8 cellular contexts compared by ENCODE assay signal in genomic region chr15:63466378-63467192, GRCh38. TPM values are rescaled to one million over a fixed set of nuclear protein-coding genes. Genes with fewer than 3 reads are reported as not detected.
DNase-seq lines count a peak whose midpoint lies in the region; ATAC-seq and TF ChIP-seq lines count a peak whose summit lies in the region.

No MANE protein-coding gene starts in this region.

- H3K27ac ChIP-seq in heart left ventricle, result no peak overlapping the region

- POLR2A ChIA-PET in activated naive CD8-positive, alpha-beta T cell treated with anti-CD3 and anti-CD28 coated beads, Interleukin-2, amount 10 ng/mL, durations not matched to agents 7 days and 5 days (lab: Charles Lee), result interaction anchor here (0.6 to 1.3 kb wide), 4 partner anchors 32 to 364 kb away, joined by 3 to 7 read pairs (median 4); no protein-coding TSS in a partner anchor

- H3K9me3 ChIP-seq in heart left ventricle, result no peaks in the 10 kb centered on the region

- no peaks in the 10 kb centered on the region for H3K36me3 ChIP-seq in heart left ventricle

- WGBS in heart left ventricle, 4 donors, result 22 to 28% (median 25%) methylated on average over 8 of the region's 8 CpGs

- peaks cover 11% of the 10 kb centered on the region for H3K27me3 Mint-ChIP-seq in activated naive CD8-positive, alpha-beta T cell treated with anti-CD3 and anti-CD28 coated beads, Interleukin-2, amount 10 ng/mL, durations not matched to agents 7 days and 5 days

- TF ChIP-seq POLR2A in heart left ventricle (IDR thresholded peaks at IDR 0.05), result no peak

- ATAC-seq in GM18858 (IDR thresholded peaks at IDR 0.05; ENCODE audit: unreplicated experiment) (peak; percentile 42), heart left ventricle (peak; percentile 44 to 85 (median 82)), HG03095 (IDR thresholded peaks at IDR 0.05; ENCODE audit: unreplicated experiment) (no peak)
- peak; percentile 88 for ATAC-seq in activated naive CD8-positive, alpha-beta T cell treated with anti-CD3 and anti-CD28 coated beads, Interleukin-2, amount 10 ng/mL, durations not matched to agents 7 days and 5 days (ENCODE audit: low read depth)

- DNase-seq in AML-193 (lab: John Stamatoyannopoulos, UW) (peak; percentile 55 to 67), Kasumi-1 (lab: John Stamatoyannopoulos, UW) (peak; percentile 63 to 88), RKO (ENCODE audit: low spot score) (peak; percentile 70), heart left ventricle (peak in 2 of 5 donors; percentile 25 to 32), retinal pigment epithelial cell (ENCODE audit: low read depth) (no peak)
- DNase-seq in activated naive CD8-positive, alpha-beta T cell treated with anti-CD3 and anti-CD28 coated beads, Interleukin-2, amount 10 ng/mL, durations not matched to agents 7 days and 5 days, result peak; percentile 48

- H3K27me3 ChIP-seq in heart left ventricle, result no peaks in the 10 kb centered on the region

- no peak overlapping the region for H3K27ac Mint-ChIP-seq in activated naive CD8-positive, alpha-beta T cell treated with anti-CD3 and anti-CD28 coated beads, Interleukin-2, amount 10 ng/mL, durations not matched to agents 7 days and 5 days

- peak; percentile 46 to 71 (median 59) for TF ChIP-seq CTCF in heart left ventricle (IDR thresholded peaks at IDR 0.05)
- peak; percentile 68 for TF ChIP-seq CTCF in retinal pigment epithelial cell (conservative IDR thresholded peaks at IDR 0.05; ENCODE audit: low read depth, low read length)

- H3K4me3 ChIP-seq in heart left ventricle (no peak overlapping the region), retinal pigment epithelial cell (ENCODE audit: low read length) (no peak overlapping the region)

- H3K36me3 Mint-ChIP-seq in activated naive CD8-positive, alpha-beta T cell treated with anti-CD3 and anti-CD28 coated beads, Interleukin-2, amount 10 ng/mL, durations not matched to agents 7 days and 5 days, result no peaks in the 10 kb centered on the region

- intact Hi-C loops in heart left ventricle (cut with DNase I), result loop anchor here in 6 of 10 donors (2.0 to 5.0 kb wide), 2 partner anchors 131 to 134 kb away; partner anchors contain the start of gene FBXL22 (in 5 of the 6)

- peaks cover 9% of the 10 kb centered on the region for H3K4me1 Mint-ChIP-seq in activated naive CD8-positive, alpha-beta T cell treated with anti-CD3 and anti-CD28 coated beads, Interleukin-2, amount 10 ng/mL, durations not matched to agents 7 days and 5 days

- no peaks in the 10 kb centered on the region for H3K9me3 Mint-ChIP-seq in activated naive CD8-positive, alpha-beta T cell treated with anti-CD3 and anti-CD28 coated beads, Interleukin-2, amount 10 ng/mL, durations not matched to agents 7 days and 5 days

- H3K4me1 ChIP-seq in heart left ventricle, result peaks cover 0 to 11% (median under 1%) of the 10 kb centered on the region in 12 donors

- H3K4me3 Mint-ChIP-seq in activated naive CD8-positive, alpha-beta T cell treated with anti-CD3 and anti-CD28 coated beads, Interleukin-2, amount 10 ng/mL, durations not matched to agents 7 days and 5 days, result no peak overlapping the region

RNA-seq across cellular contexts. Expression of gene USP3, which starts 37.8 kb away (rescaled TPM):
- total RNA-seq in activated naive CD8-positive, alpha-beta T cell treated with anti-CD3 and anti-CD28 coated beads, Interleukin-2, amount 10 ng/mL, durations not matched to agents 7 days and 5 days, result 10 to 100 TPM; 75.6 to 83.1 TPM
- 10 to 100 TPM; 14.3 to 30.8 (median 18.4) TPM for total RNA-seq in heart left ventricle
- polyA plus RNA-seq in heart left ventricle, result 10 to 100 TPM in 1 of 2 donors, 1 to 10 TPM in 1; 7.1 to 10.5 TPM
